19 cellular contexts compared by ENCODE assay signal in genomic region chr2:39225564-39225963, GRCh38. TPM values are rescaled to one million over a fixed set of nuclear protein-coding genes. Genes with fewer than 3 reads are reported as not detected.
"Had no signal": no experiment of that assay in that cellular context is flagged by ENCODE, and none has a peak within 500 bp of the region (broad histone marks: within the 10 kb centered on the region; RNA-seq: fewer than 3 reads in every experiment).

No MANE protein-coding gene starts in this region.

- H3K9me3 Mint-ChIP-seq: activated naive CD4-positive, alpha-beta T cell treated with anti-CD3 and anti-CD28 coated beads, Interleukin-2, amount 50 U/mL, for 24 hours; brain; stimulated activated effector memory CD8-positive, alpha-beta T cell treated with anti-CD3 and anti-CD28 coated beads, Interleukin-12 subunit alpha, Interleukin-12 subunit beta, amount 100 ng/mL, for 72 hours; WTC11 had no signal

- DNase-seq: activated CD4-positive, alpha-beta T cell treated with anti-CD3 and anti-CD28 coated beads for 48 hours; central memory CD4-positive, alpha-beta T cell; cortex of kidney; effector CD4-positive, alpha-beta T cell; esophagus squamous epithelium; hippocampal formation; kidney; left ventricle myocardium inferior; mucosa of descending colon; naive thymus-derived CD4-positive, alpha-beta T cell; stimulated activated CD4-positive, alpha-beta T cell treated with anti-CD3 and anti-CD28 coated beads, Interleukin-1b, Interleukin-23, amount 100 ng/mL, for 48 hours; tibial artery; uterus had no signal

- H3K27ac Mint-ChIP-seq: activated naive CD4-positive, alpha-beta T cell treated with anti-CD3 and anti-CD28 coated beads, Interleukin-2, amount 50 U/mL, for 24 hours; brain; stimulated activated effector memory CD8-positive, alpha-beta T cell treated with anti-CD3 and anti-CD28 coated beads, Interleukin-12 subunit alpha, Interleukin-12 subunit beta, amount 100 ng/mL, for 72 hours; WTC11 had no signal

- ATAC-seq: mucosa of descending colon; naive thymus-derived CD4-positive, alpha-beta T cell; SK-N-SH treated with all-trans-retinoic acid at 6 μM for 48 hours; stimulated activated effector memory CD8-positive, alpha-beta T cell treated with anti-CD3 and anti-CD28 coated beads, Interleukin-12 subunit alpha, Interleukin-12 subunit beta, amount 100 ng/mL, for 72 hours; WTC11 had no signal

- H3K36me3 Mint-ChIP-seq: activated naive CD4-positive, alpha-beta T cell treated with anti-CD3 and anti-CD28 coated beads, Interleukin-2, amount 50 U/mL, for 24 hours; brain; stimulated activated effector memory CD8-positive, alpha-beta T cell treated with anti-CD3 and anti-CD28 coated beads, Interleukin-12 subunit alpha, Interleukin-12 subunit beta, amount 100 ng/mL, for 72 hours; WTC11 had no signal

- H3K4me3 Mint-ChIP-seq: activated naive CD4-positive, alpha-beta T cell treated with anti-CD3 and anti-CD28 coated beads, Interleukin-2, amount 50 U/mL, for 24 hours; brain; stimulated activated effector memory CD8-positive, alpha-beta T cell treated with anti-CD3 and anti-CD28 coated beads, Interleukin-12 subunit alpha, Interleukin-12 subunit beta, amount 100 ng/mL, for 72 hours; WTC11 had no signal

- H3K27me3 Mint-ChIP-seq: brain had no signal

RNA-seq across cellular contexts. Expression of gene CDKL4, which starts 18.2 kb away (rescaled TPM):
- total RNA-seq: glomerular endothelial cell had no signal
- polyA plus RNA-seq: naive thymus-derived CD4-positive, alpha-beta T cell had no signal
